ENCODE assay signal across 1 cellular context in the genomic region with DNA sequence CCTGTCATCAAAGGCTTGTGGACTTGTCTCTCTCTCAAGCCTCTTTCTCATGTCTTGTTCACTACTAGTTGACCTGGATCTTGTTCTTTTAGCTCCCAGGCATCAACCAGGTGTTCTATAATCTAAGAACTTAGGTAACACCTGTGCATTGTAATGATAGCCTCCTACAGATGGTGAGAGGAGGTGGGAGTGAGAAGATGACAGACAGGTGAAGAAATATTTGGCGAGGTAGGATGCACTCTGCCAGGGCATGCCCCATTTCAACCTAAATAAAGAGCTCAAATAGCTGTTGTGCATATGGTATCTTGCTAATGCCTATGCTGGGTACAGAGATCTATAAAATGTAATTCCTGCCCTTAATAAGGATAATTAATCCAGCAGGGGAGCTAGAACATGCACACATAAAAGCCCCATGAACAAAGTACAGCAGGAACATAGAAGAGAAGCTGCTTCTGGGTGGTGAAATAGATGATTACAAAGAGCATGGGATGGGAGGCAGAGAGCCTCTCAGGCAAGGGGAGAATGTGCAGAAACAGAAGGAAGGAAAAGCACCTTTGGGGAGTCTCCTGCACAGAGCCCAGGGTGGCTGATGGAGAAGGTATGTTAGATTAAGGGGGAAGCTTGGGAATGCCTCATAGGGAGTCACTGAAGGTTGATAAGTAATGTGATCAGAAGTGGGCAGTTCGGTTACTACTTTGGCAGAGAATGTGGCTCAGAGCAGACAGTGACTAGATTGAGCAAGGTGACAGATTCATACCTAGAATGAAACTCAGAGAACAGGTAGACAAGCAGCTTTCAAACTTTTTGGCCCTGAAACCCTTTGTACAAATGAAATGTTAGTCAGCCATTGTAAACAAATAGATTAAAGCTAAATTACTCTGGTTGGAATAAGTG.
TF ChIP-seq lines count a peak whose summit lies in the region.

No MANE protein-coding gene starts in this region.

TF ChIP-seq in GM12878, 131 proteins besides CTCF, POLR2A, EP300 and RAD21:
- TF ChIP-seq NR2C2 (IDR thresholded peaks at IDR 0.05; ENCODE audit: borderline replicate concordance, control insufficient read depth, insufficient read length, low read depth) (no peak), JUNB (IDR thresholded peaks at IDR 0.05) (peak; percentile 48; the same call in 1 of the 2 replicates)
